Comparison of ENCODE assay signal across 8 cellular contexts in the genomic region with DNA sequence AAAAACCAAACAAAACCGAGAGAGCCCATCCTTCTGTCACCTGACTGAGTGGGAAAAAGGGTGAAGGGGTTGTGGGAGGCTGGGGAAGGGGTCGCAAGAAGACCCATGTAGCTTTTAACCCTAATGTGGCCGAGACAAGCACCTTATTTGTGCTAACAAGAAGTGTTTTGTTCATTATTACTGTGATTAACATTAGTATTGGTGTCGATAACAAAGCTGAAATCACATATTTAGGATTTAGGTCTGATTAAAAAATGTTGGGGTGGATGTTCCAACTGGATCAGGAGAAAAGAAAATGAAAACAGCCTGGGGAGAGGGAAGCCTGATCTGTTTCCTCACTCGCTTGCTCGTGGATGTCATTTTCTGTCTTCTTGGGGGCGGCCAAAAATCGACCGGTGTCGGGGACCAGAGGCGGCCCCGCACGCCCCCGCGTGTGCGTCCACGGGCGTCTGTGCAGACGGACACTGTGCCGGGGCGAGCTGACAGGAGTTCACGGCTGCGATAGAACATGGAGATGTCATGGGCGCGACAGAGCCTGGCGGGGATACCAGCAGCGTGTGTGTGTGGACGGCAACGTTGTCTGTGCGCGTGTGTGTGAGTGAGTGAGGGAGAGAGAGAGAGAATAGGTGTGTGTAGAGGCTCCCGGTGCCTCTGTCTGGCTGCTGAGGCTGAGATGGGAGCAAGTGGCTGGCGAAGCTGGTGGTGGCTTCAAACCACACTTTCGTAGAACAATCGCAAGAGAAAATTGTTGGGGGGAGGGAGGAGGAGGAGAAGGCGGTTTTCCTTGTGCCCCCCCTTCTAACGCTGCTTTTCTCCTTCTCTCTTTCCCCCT. TPM values are rescaled to one million over a fixed set of nuclear protein-coding genes. Genes with fewer than 3 reads are reported as not detected.
DNase-seq lines count a peak whose midpoint lies in the region; ATAC-seq and TF ChIP-seq lines count a peak whose summit lies in the region.

No MANE protein-coding gene starts in this region.

- TF ChIP-seq CTCF in colonic mucosa (IDR thresholded peaks at IDR 0.05) = no peak

- H3K9me3 ChIP-seq in BLaER1 (no peaks in the 10 kb centered on the region), colonic mucosa (no peaks in the 10 kb centered on the region)

- H3K4me3 ChIP-seq in BLaER1 = peak overlapping the region; percentile 58
- H3K4me3 ChIP-seq in colonic mucosa = peak overlapping the region; percentile 25

- H3K9me3 Mint-ChIP-seq in natural killer cell treated with Interleukin-12 subunit alpha and Interleukin-12 subunit beta and Interleukin-15 and Interleukin-18, amount 100 ng/mL, for 72 hours = no peaks in the 10 kb centered on the region

- peak in 1 of 2 donors; percentile 43 for ATAC-seq in natural killer cell treated with Interleukin-12 subunit alpha and Interleukin-12 subunit beta and Interleukin-15 and Interleukin-18, amount 100 ng/mL, for 72 hours
- ATAC-seq in esophagus mucosa (no peak), HG03442 (IDR thresholded peaks at IDR 0.05; ENCODE audit: unreplicated experiment) (no peak)

- intact Hi-C loops in colonic mucosa (cut with DNase I) = no loop called here

- peaks cover 38% of the 10 kb centered on the region for H3K27me3 ChIP-seq in BLaER1
- H3K27me3 ChIP-seq in colonic mucosa = no peaks in the 10 kb centered on the region

- peaks cover 75% of the 10 kb centered on the region for H4K20me1 ChIP-seq in BLaER1

- H3K27ac Mint-ChIP-seq in natural killer cell treated with Interleukin-12 subunit alpha and Interleukin-12 subunit beta and Interleukin-15 and Interleukin-18, amount 100 ng/mL, for 72 hours = no peak overlapping the region

- no peaks in the 10 kb centered on the region for H3K36me3 Mint-ChIP-seq in natural killer cell treated with Interleukin-12 subunit alpha and Interleukin-12 subunit beta and Interleukin-15 and Interleukin-18, amount 100 ng/mL, for 72 hours

- peaks cover 44% of the 10 kb centered on the region for H3K36me3 ChIP-seq in BLaER1
- H3K36me3 ChIP-seq in colonic mucosa = no peaks in the 10 kb centered on the region

- H3K27me3 Mint-ChIP-seq in natural killer cell treated with Interleukin-12 subunit alpha and Interleukin-12 subunit beta and Interleukin-15 and Interleukin-18, amount 100 ng/mL, for 72 hours = peaks cover 52 to 56% of the 10 kb centered on the region in 2 donors

- peak overlapping the region; percentile 79 for H3K4me3 Mint-ChIP-seq in natural killer cell treated with Interleukin-12 subunit alpha and Interleukin-12 subunit beta and Interleukin-15 and Interleukin-18, amount 100 ng/mL, for 72 hours

- H3K9ac ChIP-seq in BLaER1 = peak overlapping the region; percentile 68
- peak overlapping the region; percentile 38 to 42 for H3K9ac ChIP-seq in colonic mucosa (ENCODE audit: low read depth in 2 of 2, low read length in 2 of 2)

- H3K27ac ChIP-seq in BLaER1 (peak overlapping the region; percentile 45), colonic mucosa (peak overlapping the region; percentile 79)

- H3K4me1 Mint-ChIP-seq in natural killer cell treated with Interleukin-12 subunit alpha and Interleukin-12 subunit beta and Interleukin-15 and Interleukin-18, amount 100 ng/mL, for 72 hours (ENCODE audit: low read depth in 2 of 2) = peaks cover 12 to 20% of the 10 kb centered on the region in 2 donors

- H3K4me2 ChIP-seq in BLaER1 = peak overlapping the region; percentile 98

- H3K4me1 ChIP-seq in BLaER1 = peaks cover 86% of the 10 kb centered on the region
- H3K4me1 ChIP-seq in colonic mucosa = peaks cover 4% of the 10 kb centered on the region

- DNase-seq in NCI-H1092 treated with DMSO at 0.1 percent for 48 hours (lab: John Stamatoyannopoulos, UW) (peak; percentile 66), colonic mucosa (no peak), DMS 273 treated with DMSO at 0.1 percent for 48 hours (lab: John Stamatoyannopoulos, UW) (no peak)
- DNase-seq in natural killer cell treated with Interleukin-12 subunit alpha and Interleukin-12 subunit beta and Interleukin-15 and Interleukin-18, amount 100 ng/mL, for 72 hours (ENCODE audit: low spot score) = no peak
- no peak for DNase-seq in activated effector memory CD4-positive, alpha-beta T cell treated with Interleukin-2 at 50 U/mL for 16 hours

RNA-seq across cellular contexts. Expression of a gene that starts 29.1 kb away (rescaled TPM):
- total RNA-seq in colonic mucosa (10 to 100 TPM; 70.9 to 73.8 TPM), esophagus mucosa (101 TPM)
- under 1 TPM; 0.31 to 0.89 TPM for total RNA-seq in natural killer cell treated with Interleukin-12 subunit alpha and Interleukin-12 subunit beta and Interleukin-15 and Interleukin-18, amount 100 ng/mL, for 72 hours

RNA-seq across cellular contexts. Expression of a gene that starts 55.0 kb away (rescaled TPM):
- total RNA-seq in colonic mucosa (under 1 TPM; 0.19 to 0.27 TPM), esophagus mucosa (not detected)
- not detected for total RNA-seq in natural killer cell treated with Interleukin-12 subunit alpha and Interleukin-12 subunit beta and Interleukin-15 and Interleukin-18, amount 100 ng/mL, for 72 hours

Comparison
In these comparisons a context has a peak if more than half of its experiments do, and no peak if none do; other contexts are left out.
1. RNA of a gene that starts 29.1 kb away (total RNA-seq): 101 TPM in esophagus mucosa (single experiment) and 70.9 to 73.8 TPM in colonic mucosa; 0.31 to 0.89 TPM in natural killer cell treated with Interleukin-12 subunit alpha and Interleukin-12 subunit beta and Interleukin-15 and Interleukin-18, amount 100 ng/mL, for 72 hours; every median in the first group is over 10 times any median in the second.